ENCODE assay signal across 9 cellular contexts in the genomic region with DNA sequence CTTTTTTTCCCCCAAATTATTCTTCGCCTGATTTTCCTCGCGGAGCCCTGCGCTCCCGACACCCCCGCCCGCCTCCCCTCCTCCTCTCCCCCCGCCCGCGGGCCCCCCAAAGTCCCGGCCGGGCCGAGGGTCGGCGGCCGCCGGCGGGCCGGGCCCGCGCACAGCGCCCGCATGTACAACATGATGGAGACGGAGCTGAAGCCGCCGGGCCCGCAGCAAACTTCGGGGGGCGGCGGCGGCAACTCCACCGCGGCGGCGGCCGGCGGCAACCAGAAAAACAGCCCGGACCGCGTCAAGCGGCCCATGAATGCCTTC. TPM values are rescaled to one million over a fixed set of nuclear protein-coding genes. Genes with fewer than 3 reads are reported as not detected.
A peak's percentile ranks its signal among the peaks of the same experiment; 100 is the strongest.
DNase-seq lines count a peak whose midpoint lies in the region; ATAC-seq and TF ChIP-seq lines count a peak whose summit lies in the region.
"Had no signal": no experiment of that assay in that cellular context is flagged by ENCODE, and none has a peak within 500 bp of the region (broad histone marks: within the 10 kb centered on the region; RNA-seq: fewer than 3 reads in every experiment).

No MANE protein-coding gene starts in this region.

- no peaks in the 10 kb centered on the region for H3K9me3 ChIP-seq in PC-3 (ENCODE audit: low read length)
- H3K9me3 ChIP-seq in prostate gland = no peaks in the 10 kb centered on the region

- intact Hi-C loops in PC-3 (cut with micrococcal nuclease) (no loop called here), prostate gland (cut with DNase I) (no loop called here)

- H3K27ac ChIP-seq in PC-3 (ENCODE audit: low read length) = no peak overlapping the region
- H3K27ac ChIP-seq in prostate gland = peak overlapping the region; percentile 73 to 76

- whole genome bisulfite sequencing in prostate gland = 2% methylated on average over 38 of the region's 41 CpGs

- H3K9me2 ChIP-seq in PC-3 (replicated peaks; ENCODE audit: low read length) = no peaks in the 10 kb centered on the region

- no peak for DNase-seq in PC-3
- no peak for DNase-seq in foreskin fibroblast
- DNase-seq in prostate gland (ENCODE audit: low spot score) = no peak
- no peak for DNase-seq in RKO (ENCODE audit: low spot score)
- no peak for DNase-seq in germinal center (ENCODE audit: low spot score)
- no peak for DNase-seq in SW 1271 (lab: John Stamatoyannopoulos, UW)

- H3K4me2 ChIP-seq in PC-3 (ENCODE audit: low read length) = peak overlapping the region; percentile 88

- no TSS peak for BruUV-seq in PC-3 (replicated peaks; lab: Mats Ljungman, UMichigan)

- CTCF ChIA-PET in PC-3 (lab: Charles Lee) = no interaction called here

- H3K36me3 ChIP-seq in PC-3 (ENCODE audit: low read depth, low read length) (no peaks in the 10 kb centered on the region), prostate gland (no peaks in the 10 kb centered on the region)

- no peak; the same call in 1 of the 2 replicates for ATAC-seq in PC-3
- no peak for ATAC-seq in HG02763 (IDR thresholded peaks at IDR 0.05; ENCODE audit: unreplicated experiment)

- TF ChIP-seq CTCF in GM12875 (IDR thresholded peaks at IDR 0.05; ENCODE audit: borderline replicate concordance, insufficient read depth, low read depth, low read length) = no peak
- no peak for TF ChIP-seq CTCF in PC-3 (conservative IDR thresholded peaks at IDR 0.05; ENCODE audit: low read depth, low read length)
- TF ChIP-seq CTCF in foreskin fibroblast (IDR thresholded peaks at IDR 0.05; ENCODE audit: low read depth, low read length) = no peak
- no peak for TF ChIP-seq CTCF in prostate gland (IDR thresholded peaks at IDR 0.05)

- H4K20me1 ChIP-seq in PC-3 (ENCODE audit: low read length) = no peaks in the 10 kb centered on the region

- peak overlapping the region; percentile 75; the same call in 1 of the 2 replicates for H2AFZ ChIP-seq in PC-3 (ENCODE audit: low read length)

- H3K79me2 ChIP-seq in PC-3 (ENCODE audit: low read length) = no peaks in the 10 kb centered on the region

- peaks cover 93% of the 10 kb centered on the region for H3K27me3 ChIP-seq in PC-3 (ENCODE audit: low read length)
- peaks cover 8% of the 10 kb centered on the region for H3K27me3 ChIP-seq in prostate gland (replicated peaks; ENCODE audit: insufficient read depth)

- no peaks in the 10 kb centered on the region for H3F3A ChIP-seq in PC-3 (ENCODE audit: low read length, unreplicated experiment)

- H3K4me3 ChIP-seq in GM12875 (ENCODE audit: low read depth, low read length) (peak overlapping the region; percentile 41), PC-3 (ENCODE audit: low read length) (peak overlapping the region; percentile 62), foreskin fibroblast (ENCODE audit: low read depth in 1 of 2, low read length in 2 of 2) (peak overlapping the region; percentile 19 to 43), prostate gland (peak overlapping the region; percentile 36 to 49)

- H3K9ac ChIP-seq in PC-3 (ENCODE audit: low read length) = no peak overlapping the region

- no peak for TF ChIP-seq POLR2A in prostate gland (IDR thresholded peaks at IDR 0.05)

- POLR2A ChIA-PET in PC-3 (lab: Charles Lee; ENCODE audit: unreplicated experiment) = no interaction called here

- H3K4me1 ChIP-seq in PC-3 (ENCODE audit: insufficient read depth, low read length) (peaks cover 9% of the 10 kb centered on the region; the same call in 1 of the 2 replicates), prostate gland (replicated peaks) (peaks cover 3% of the 10 kb centered on the region)

RNA-seq across cellular contexts. Expression of gene SOX2, which starts 0.4 kb away (rescaled TPM):
- not detected in 2 replicates for total RNA-seq in PC-3 (2014; rRNA removed)
- total RNA-seq in prostate gland = 10 to 100 TPM; 10.5 to 17.8 TPM
- total RNA-seq: dermis microvascular lymphatic vessel endothelial cell had no signal

Comparison
In these comparisons a context has a peak if more than half of its experiments do, and no peak if none do; other contexts are left out.
1. RNA of gene SOX2, which starts 0.4 kb away (total RNA-seq): 10.5 to 17.8 TPM in prostate gland; not detected in PC-3; every median in the first group is over 10 times any median in the second.
2. Peak in every context shown above with its lines, with median percentiles within 50 percentile points of each other: H3K4me3 ChIP-seq.